In genomic region chr7:75092892-75093249, GRCh38 we compare ENCODE assay signal across 8 cellular contexts. TPM values are rescaled to one million over a fixed set of nuclear protein-coding genes. Genes with fewer than 3 reads are reported as not detected.
DNase-seq lines count a peak whose midpoint lies in the region; ATAC-seq and TF ChIP-seq lines count a peak whose summit lies in the region.
"Not testable (repeated sequence)": the region's sequence is repeated elsewhere in the genome, so short reads cannot be mapped to it uniquely, and the experiment has no call there.

No MANE protein-coding gene starts in this region.

- not testable (repeated sequence) for H3K27me3 Mint-ChIP-seq in activated CD8-positive, alpha-beta memory T cell treated with anti-CD3 and anti-CD28 coated beads, Interleukin-2, amount 10 ng/mL, durations not matched to agents 7 days and 5 days

- not testable (repeated sequence) for H3K4me3 Mint-ChIP-seq in activated CD8-positive, alpha-beta memory T cell treated with anti-CD3 and anti-CD28 coated beads, Interleukin-2, amount 10 ng/mL, durations not matched to agents 7 days and 5 days

- not testable (repeated sequence) for H3K36me3 Mint-ChIP-seq in activated CD8-positive, alpha-beta memory T cell treated with anti-CD3 and anti-CD28 coated beads, Interleukin-2, amount 10 ng/mL, durations not matched to agents 7 days and 5 days

- not testable (repeated sequence) for H3K27me3 ChIP-seq in MG63, colonic mucosa, right lobe of liver, upper lobe of right lung

- TF ChIP-seq POLR2A in right lobe of liver (IDR thresholded peaks at IDR 0.05) = not testable (repeated sequence)

- TF ChIP-seq CTCF in colonic mucosa (IDR thresholded peaks at IDR 0.05); right lobe of liver (IDR thresholded peaks at IDR 0.05); upper lobe of right lung (IDR thresholded peaks at IDR 0.05): not testable (repeated sequence)

- not testable (repeated sequence) for H3K4me1 Mint-ChIP-seq in activated CD8-positive, alpha-beta memory T cell treated with anti-CD3 and anti-CD28 coated beads, Interleukin-2, amount 10 ng/mL, durations not matched to agents 7 days and 5 days

- H3K4me3 ChIP-seq in MG63 (peak overlapping the region; percentile 64), colonic mucosa (peak overlapping the region; percentile 28), right lobe of liver (peak overlapping the region; percentile 27 to 65 (median 38)), upper lobe of right lung (peak overlapping the region; percentile 45)

- H3K4me1 ChIP-seq in colonic mucosa, right lobe of liver, upper lobe of right lung: not testable (repeated sequence)

- CTCF ChIA-PET in activated CD8-positive, alpha-beta memory T cell treated with anti-CD3 and anti-CD28 coated beads, Interleukin-2, amount 10 ng/mL, durations not matched to agents 7 days and 5 days (lab: Charles Lee) = not testable (repeated sequence)

- H3K9ac ChIP-seq in colonic mucosa (ENCODE audit: low read depth in 2 of 2, low read length in 2 of 2) = peak overlapping the region in 1 of 2 donors; percentile 88

- not testable (repeated sequence) for H3K9me3 Mint-ChIP-seq in activated CD8-positive, alpha-beta memory T cell treated with anti-CD3 and anti-CD28 coated beads, Interleukin-2, amount 10 ng/mL, durations not matched to agents 7 days and 5 days (ENCODE audit: low read depth)

- WGBS in right lobe of liver (ENCODE audit: insufficient coverage, low coverage, low lambda C conversion rate, missing lambda C conversion rate) = no CpG with 5 or more reads among the region's 41 CpGs

- not testable (repeated sequence) for H3K36me3 ChIP-seq in MG63, colonic mucosa, right lobe of liver, upper lobe of right lung

- ATAC-seq in GM18868 (IDR thresholded peaks at IDR 0.05; ENCODE audit: unreplicated experiment) (peak; percentile 95), HG02763 (IDR thresholded peaks at IDR 0.05; ENCODE audit: unreplicated experiment) (peak; percentile 98), right lobe of liver (peak; percentile 96 to 99 (median 97)), upper lobe of right lung (peak; percentile 99)
- ATAC-seq in activated CD8-positive, alpha-beta memory T cell treated with anti-CD3 and anti-CD28 coated beads, Interleukin-2, amount 10 ng/mL, durations not matched to agents 7 days and 5 days = peak; percentile 99

- intact Hi-C loops in colonic mucosa (cut with DNase I); right lobe of liver (cut with DNase I); upper lobe of right lung (cut with DNase I): not testable (repeated sequence)

- H3K9me3 ChIP-seq in MG63, colonic mucosa, right lobe of liver, upper lobe of right lung: not testable (repeated sequence)

- H3K27ac ChIP-seq in colonic mucosa (peak overlapping the region; percentile 72), right lobe of liver (peak overlapping the region; percentile 88 to 100 (median 92)), upper lobe of right lung (peak overlapping the region; percentile 91)

- DNase-seq in MG63 = peak; percentile 93
- peak; percentile 97 for DNase-seq in activated CD8-positive, alpha-beta memory T cell treated with anti-CD3 and anti-CD28 coated beads, Interleukin-2, amount 10 ng/mL, durations not matched to agents 7 days and 5 days
- peak; percentile 96 for DNase-seq in colonic mucosa
- DNase-seq in right lobe of liver = peak; percentile 94 to 98 (median 97)
- DNase-seq in stimulated activated CD4-positive, alpha-beta T cell treated with anti-CD3 and anti-CD28 coated beads, Interleukin-12 subunit alpha, Interleukin-12 subunit beta, amount 100 ng/mL, for 48 hours (ENCODE audit: low read depth in 2 of 3, low spot score in 1 of 3) = peak; percentile 83 to 89 (median 83)
- DNase-seq in upper lobe of right lung = peak; percentile 97

- not testable (repeated sequence) for H3K27ac Mint-ChIP-seq in activated CD8-positive, alpha-beta memory T cell treated with anti-CD3 and anti-CD28 coated beads, Interleukin-2, amount 10 ng/mL, durations not matched to agents 7 days and 5 days

RNA-seq across cellular contexts. Expression of gene GTF2IRD2B, which starts 0.5 kb away (rescaled TPM):
- total RNA-seq in MG63 (2014; rRNA removed; shearing (Covaris generic); ENCODE audit: low replicate concordance) = 1.6 and 11.2 TPM in 2 replicates
- total RNA-seq in activated CD8-positive, alpha-beta memory T cell treated with anti-CD3 and anti-CD28 coated beads, Interleukin-2, amount 10 ng/mL, durations not matched to agents 7 days and 5 days = 10 to 100 TPM; 18.0 to 20.7 TPM
- total RNA-seq in colonic mucosa (10 to 100 TPM; 24.6 to 28.2 TPM), right lobe of liver (10 to 100 TPM; 14.1 to 24.2 (median 19.1) TPM), upper lobe of right lung (46.5 TPM)

RNA-seq across cellular contexts. Expression of gene RCC1L, which starts 19.3 kb away (rescaled TPM):
- total RNA-seq in MG63 (2014; rRNA removed; shearing (Covaris generic); ENCODE audit: low replicate concordance) = 50.2 and 60.8 TPM in 2 replicates
- total RNA-seq in activated CD8-positive, alpha-beta memory T cell treated with anti-CD3 and anti-CD28 coated beads, Interleukin-2, amount 10 ng/mL, durations not matched to agents 7 days and 5 days = 10 to 100 TPM; 41.0 to 56.9 TPM
- total RNA-seq in colonic mucosa (10 to 100 TPM; 41.1 to 64.7 TPM), right lobe of liver (10 to 100 TPM; 26.3 to 37.5 (median 28.5) TPM), upper lobe of right lung (33.1 TPM)

Comparison
In these comparisons a context has a peak if more than half of its experiments do, and no peak if none do; other contexts are left out.
1. Peak in every context shown above with its lines: DNase-seq, ATAC-seq, H3K4me3 ChIP-seq and H3K27ac ChIP-seq.